In genomic region chr2:33217431-33217830, GRCh38 we compare ENCODE assay signal across 13 cellular contexts.
"Had no signal": no experiment of that assay in that cellular context is flagged by ENCODE, and none has a peak within 500 bp of the region (broad histone marks: within the 10 kb centered on the region; RNA-seq: fewer than 3 reads in every experiment).

No MANE protein-coding gene starts in this region.

- H3K4me3 Mint-ChIP-seq: activated B cell treated with CpG ODN at 0.5 μM for 24 hours; activated CD4-positive, alpha-beta T cell treated with anti-CD3 and anti-CD28 coated beads, Interleukin-2, amount 10 ng/mL, durations not matched to agents 7 days and 5 days; activated naive CD4-positive, alpha-beta T cell treated with anti-CD3 and anti-CD28 coated beads, Interleukin-2, amount 10 ng/mL, durations not matched to agents 7 days and 5 days; activated T-helper 17 cell treated with anti-CD3 and anti-CD28 coated beads, Interleukin-2, amount 50 U/mL, for 72 hours; central memory CD8-positive, alpha-beta T cell; T-helper 1 cell treated with Interleukin-12 subunit alpha and Interleukin-12 subunit beta and Interleukin-4 antibody, amounts not matched to agents 30 μg/mL and 1 μg/mL, for 36 hours had no signal

- H3K27ac Mint-ChIP-seq: activated B cell treated with CpG ODN at 0.5 μM for 24 hours; activated CD4-positive, alpha-beta T cell treated with anti-CD3 and anti-CD28 coated beads, Interleukin-2, amount 10 ng/mL, durations not matched to agents 7 days and 5 days; activated naive CD4-positive, alpha-beta T cell treated with anti-CD3 and anti-CD28 coated beads, Interleukin-2, amount 10 ng/mL, durations not matched to agents 7 days and 5 days; activated T-helper 17 cell treated with anti-CD3 and anti-CD28 coated beads, Interleukin-2, amount 50 U/mL, for 72 hours; T-helper 1 cell treated with Interleukin-12 subunit alpha and Interleukin-12 subunit beta and Interleukin-4 antibody, amounts not matched to agents 30 μg/mL and 1 μg/mL, for 36 hours had no signal

- H3K4me1 Mint-ChIP-seq: activated naive CD4-positive, alpha-beta T cell treated with anti-CD3 and anti-CD28 coated beads, Interleukin-2, amount 10 ng/mL, durations not matched to agents 7 days and 5 days; central memory CD8-positive, alpha-beta T cell had no signal

- H3K9me3 Mint-ChIP-seq: activated B cell treated with CpG ODN at 0.5 μM for 24 hours; activated CD4-positive, alpha-beta T cell treated with anti-CD3 and anti-CD28 coated beads, Interleukin-2, amount 10 ng/mL, durations not matched to agents 7 days and 5 days; activated naive CD4-positive, alpha-beta T cell treated with anti-CD3 and anti-CD28 coated beads, Interleukin-2, amount 10 ng/mL, durations not matched to agents 7 days and 5 days; central memory CD8-positive, alpha-beta T cell; T-helper 1 cell treated with Interleukin-12 subunit alpha and Interleukin-12 subunit beta and Interleukin-4 antibody, amounts not matched to agents 30 μg/mL and 1 μg/mL, for 36 hours had no signal

- ATAC-seq: activated T-helper 17 cell treated with anti-CD3 and anti-CD28 coated beads, Interleukin-2, amount 50 U/mL, for 72 hours; stimulated activated naive CD8-positive, alpha-beta T cell treated with anti-CD3 and anti-CD28 coated beads, Interleukin-15, Interleukin-2, amounts not matched to agents 100 U/mL and 50 U/mL, for 24 hours had no signal

- H3K36me3 Mint-ChIP-seq: activated naive CD4-positive, alpha-beta T cell treated with anti-CD3 and anti-CD28 coated beads, Interleukin-2, amount 10 ng/mL, durations not matched to agents 7 days and 5 days had no signal

- DNase-seq: activated B cell treated with CpG ODN at 0.5 μM for 24 hours; activated CD4-positive, alpha-beta T cell treated with anti-CD3 and anti-CD28 coated beads, Interleukin-2, amount 10 ng/mL, durations not matched to agents 7 days and 5 days; activated CD8-positive, alpha-beta memory T cell treated with anti-CD3 and anti-CD28 coated beads for 24 hours; activated naive CD4-positive, alpha-beta T cell treated with anti-CD3 and anti-CD28 coated beads, Interleukin-2, amount 10 ng/mL, durations not matched to agents 7 days and 5 days; erythroblast; islet precursor cell; SHP77 treated with DMSO at 0.1 percent for 48 hours; stimulated activated CD4-positive, alpha-beta T cell treated with anti-CD3 and anti-CD28 coated beads, Interleukin-12 subunit alpha, Interleukin-12 subunit beta, amount 100 ng/mL, for 4 hours; stimulated activated CD4-positive, alpha-beta T cell treated with anti-CD3 and anti-CD28 coated beads, Interleukin-2, amount 100 ng/mL, for 48 hours; stimulated activated naive CD8-positive, alpha-beta T cell treated with anti-CD3 and anti-CD28 coated beads, Interleukin-15, Interleukin-2, amounts not matched to agents 100 U/mL and 50 U/mL, for 24 hours had no signal
